ENCODE assay signal across 23 cellular contexts in genomic region chr12:52813885-52814709, GRCh38. TPM values are rescaled to one million over a fixed set of nuclear protein-coding genes. Genes with fewer than 3 reads are reported as not detected.
DNase-seq lines count a peak whose midpoint lies in the region; ATAC-seq and TF ChIP-seq lines count a peak whose summit lies in the region.
"Had no signal": no experiment of that assay in that cellular context is flagged by ENCODE, and none has a peak within 500 bp of the region (broad histone marks: within the 10 kb centered on the region; RNA-seq: fewer than 3 reads in every experiment).

Gene KRT4, minus strand, starts transcription at chr12:52814116. Its CDS starts 58 bp downstream, at chr12:52814058.

- intact Hi-C loops in esophagus squamous epithelium (cut with DNase I) (no loop called here), uterus (cut with DNase I; ENCODE audit: low total_unique reads) (no loop called here)

- no peak within 1 kb of the TSS for H3K4me3 Mint-ChIP-seq in stimulated activated effector memory CD8-positive, alpha-beta T cell treated with anti-CD3 and anti-CD28 coated beads, Interleukin-12 subunit alpha, Interleukin-12 subunit beta, amount 100 ng/mL, for 72 hours
- H3K4me3 Mint-ChIP-seq: CD4-positive, CD25-positive, alpha-beta regulatory T cell; GM23338; memory B cell; nephron had no signal

- H3K36me3 ChIP-seq in esophagus squamous epithelium, result peaks cover 0 to 22% (median 0%) of the 10 kb centered on the region in 3 donors
- no peaks in the 10 kb centered on the region for H3K36me3 ChIP-seq in uterus
- H3K36me3 ChIP-seq: SJCRH30, suprapubic skin had no signal

- H3K27ac ChIP-seq in esophagus squamous epithelium, result peak within 1 kb of the TSS in 3 of 4 donors; percentile 75 to 84 (median 75)
- no peak within 1 kb of the TSS for H3K27ac ChIP-seq in uterus
- H3K27ac ChIP-seq: 22Rv1, SJCRH30, suprapubic skin had no signal

- H3K27ac Mint-ChIP-seq in stimulated activated effector memory CD8-positive, alpha-beta T cell treated with anti-CD3 and anti-CD28 coated beads, Interleukin-12 subunit alpha, Interleukin-12 subunit beta, amount 100 ng/mL, for 72 hours, result peak within 1 kb of the TSS; percentile 35
- H3K27ac Mint-ChIP-seq: GM23338, memory B cell had no signal

- H3K4me3 ChIP-seq in esophagus squamous epithelium, result peak within 1 kb of the TSS; percentile 30 to 46 (median 37)
- no peak within 1 kb of the TSS for H3K4me3 ChIP-seq in uterus
- H3K4me3 ChIP-seq: GM12878, GM23338, SJCRH30, suprapubic skin had no signal

- peak in 1 of 4 donors; percentile 64 for TF ChIP-seq POLR2A in esophagus squamous epithelium (IDR thresholded peaks at IDR 0.05)
- no peak for TF ChIP-seq POLR2A in uterus (IDR thresholded peaks at IDR 0.05)

- H3K36me3 Mint-ChIP-seq in stimulated activated effector memory CD8-positive, alpha-beta T cell treated with anti-CD3 and anti-CD28 coated beads, Interleukin-12 subunit alpha, Interleukin-12 subunit beta, amount 100 ng/mL, for 72 hours, result no peaks in the 10 kb centered on the region
- H3K36me3 Mint-ChIP-seq: activated naive CD4-positive, alpha-beta T cell treated with anti-CD3 and anti-CD28 coated beads, Interleukin-2, amount 50 U/mL, for 72 hours; CD4-positive, CD25-positive, alpha-beta regulatory T cell; memory B cell had no signal

- no peak for ATAC-seq in stimulated activated effector memory CD8-positive, alpha-beta T cell treated with anti-CD3 and anti-CD28 coated beads, Interleukin-12 subunit alpha, Interleukin-12 subunit beta, amount 100 ng/mL, for 72 hours
- ATAC-seq: activated naive CD4-positive, alpha-beta T cell treated with anti-CD3 and anti-CD28 coated beads, Interleukin-2, amount 50 U/mL, for 72 hours; GM12878; GM23338; right cardiac atrium had no signal

- no peak for TF ChIP-seq CTCF in esophagus squamous epithelium (IDR thresholded peaks at IDR 0.05)
- no peak for TF ChIP-seq CTCF in uterus (IDR thresholded peaks at IDR 0.05)
- TF ChIP-seq CTCF in GM10248 (IDR thresholded peaks at IDR 0.05; ENCODE audit: control extremely low read depth, extremely low read depth, low read depth, missing control alignments), result no peak

- 66 to 76% methylated on average over 6 to 10 of the region's 15 CpGs for WGBS in esophagus squamous epithelium, 2 donors

- H3K27me3 ChIP-seq in esophagus squamous epithelium, result peaks cover 0 to 9% (median 0%) of the 10 kb centered on the region in 4 donors
- H3K27me3 ChIP-seq in uterus, result no peaks in the 10 kb centered on the region
- H3K27me3 ChIP-seq: SJCRH30 had no signal

- H3K9me3 ChIP-seq in esophagus squamous epithelium (no peaks in the 10 kb centered on the region), uterus (no peaks in the 10 kb centered on the region)
- H3K9me3 ChIP-seq: SJCRH30, suprapubic skin had no signal

- peaks cover 0 to 45% (median 4%) of the 10 kb centered on the region in 3 donors for H3K4me1 ChIP-seq in esophagus squamous epithelium
- no peaks in the 10 kb centered on the region for H3K4me1 ChIP-seq in uterus
- H3K4me1 ChIP-seq: suprapubic skin had no signal

- no peaks in the 10 kb centered on the region for H3K4me1 Mint-ChIP-seq in stimulated activated effector memory CD8-positive, alpha-beta T cell treated with anti-CD3 and anti-CD28 coated beads, Interleukin-12 subunit alpha, Interleukin-12 subunit beta, amount 100 ng/mL, for 72 hours
- H3K4me1 Mint-ChIP-seq: GM23338, memory B cell had no signal

- CTCF ChIA-PET in GM10248 (lab: Yijun Ruan, JAX), result interaction anchor here (1.4 to 1.5 kb wide), 2 partner anchors 71 to 167 kb away, joined by 3 read pairs; no protein-coding TSS in a partner anchor

- DNase-seq in NCI-H1092 treated with DMSO at 0.1 percent for 48 hours (lab: John Stamatoyannopoulos, UW), result peak; percentile 13
- no peak for DNase-seq in NCI-H1092 (lab: John Stamatoyannopoulos, UW)
- peak; percentile 56 for DNase-seq in NCI-H2029 (lab: John Stamatoyannopoulos, UW)
- DNase-seq in esophagus squamous epithelium (lab: John Stamatoyannopoulos, UW), result no peak
- no peak for DNase-seq in stimulated activated effector memory CD8-positive, alpha-beta T cell treated with anti-CD3 and anti-CD28 coated beads, Interleukin-12 subunit alpha, Interleukin-12 subunit beta, amount 100 ng/mL, for 72 hours (ENCODE audit: low spot score in 2 of 2)
- no peak for DNase-seq in NCI-H524 (lab: John Stamatoyannopoulos, UW)
- DNase-seq in uterus, result no peak
- no peak for DNase-seq in GM10248 (ENCODE audit: extremely low spot score)
- DNase-seq: activated CD8-positive, alpha-beta memory T cell treated with anti-CD3 and anti-CD28 coated beads, Interleukin-2, amount 50 U/mL, for 4 hours; CD4-positive, CD25-positive, alpha-beta regulatory T cell; effector CD4-positive, alpha-beta T cell; NCI-H1930; NK-92 treated with Interleukin-12 subunit alpha and Interleukin-12 subunit beta, amount 100 ng/mL, for 24 hours; SJCRH30 had no signal

- POLR2A ChIA-PET in GM10248 (lab: Yijun Ruan, JAX), result no interaction called here

- no peaks in the 10 kb centered on the region for H3K9me3 Mint-ChIP-seq in stimulated activated effector memory CD8-positive, alpha-beta T cell treated with anti-CD3 and anti-CD28 coated beads, Interleukin-12 subunit alpha, Interleukin-12 subunit beta, amount 100 ng/mL, for 72 hours
- H3K9me3 Mint-ChIP-seq: activated naive CD4-positive, alpha-beta T cell treated with anti-CD3 and anti-CD28 coated beads, Interleukin-2, amount 50 U/mL, for 72 hours; GM23338; memory B cell; nephron had no signal

RNA-seq across cellular contexts. Expression of gene KRT4, which starts in this region (rescaled TPM):
- total RNA-seq in esophagus squamous epithelium (over 10,000 TPM in 2 of 4 donors, 1,000 to 10,000 TPM in 2; 3,147 to 27,876 (median 8,563) TPM), uterus (not detected)
- total RNA-seq: activated naive CD4-positive, alpha-beta T cell treated with anti-CD3 and anti-CD28 coated beads, Interleukin-2, amount 50 U/mL, for 72 hours; cardiac septum; CD4-positive, CD25-positive, alpha-beta regulatory T cell; GM12878; GM23338; right cardiac atrium; SJCRH30 had no signal

Comparison
In these comparisons a context has a peak if more than half of its experiments do, and no peak if none do; other contexts are left out.
1. RNA of gene KRT4 (total RNA-seq): 3,147 to 27,876 TPM in esophagus squamous epithelium; not detected in uterus; every median in the first group is over 1,000 times any median in the second.
2. DNase-seq: peak in NCI-H1092 treated with DMSO at 0.1 percent for 48 hours (single experiment) and NCI-H2029 (single experiment); none in NCI-H1092 (single experiment), esophagus squamous epithelium (single experiment), stimulated activated effector memory CD8-positive, alpha-beta T cell treated with anti-CD3 and anti-CD28 coated beads, Interleukin-12 subunit alpha, Interleukin-12 subunit beta, amount 100 ng/mL, for 72 hours (0 of 2), NCI-H524 (0 of 2), uterus (0 of 2) and GM10248 (single experiment).
3. H3K27ac ChIP-seq: peak in esophagus squamous epithelium (3 of 4); none in uterus (0 of 2).
4. H3K4me3 ChIP-seq: peak in esophagus squamous epithelium (4 of 4); none in uterus (0 of 2).